In the genomic region with DNA sequence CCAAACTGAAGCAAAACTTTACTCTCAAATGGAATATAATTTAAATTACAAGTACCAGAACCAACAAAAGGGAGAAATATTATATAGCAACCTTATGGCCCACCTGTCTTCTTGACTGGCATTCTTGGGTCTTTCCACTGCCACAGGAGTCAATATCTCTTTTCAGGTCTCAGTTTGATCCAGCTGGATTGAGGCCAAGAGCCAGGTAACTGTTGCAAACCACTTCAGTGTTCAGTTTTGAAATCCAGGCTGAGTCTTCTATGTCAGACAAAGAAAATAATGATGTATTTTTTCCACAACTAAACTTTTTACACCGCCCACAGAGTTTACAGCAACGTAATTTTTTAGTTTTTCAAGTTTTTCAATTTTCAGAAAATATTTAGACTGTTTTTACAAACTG, we compare ENCODE assay signal across 9 cellular contexts. TPM values are rescaled to one million over a fixed set of nuclear protein-coding genes. Genes with fewer than 3 reads are reported as not detected.
DNase-seq lines count a peak whose midpoint lies in the region; ATAC-seq and TF ChIP-seq lines count a peak whose summit lies in the region.
"Had no signal": no experiment of that assay in that cellular context is flagged by ENCODE, and none has a peak within 500 bp of the region (broad histone marks: within the 10 kb centered on the region; RNA-seq: fewer than 3 reads in every experiment).

No MANE protein-coding gene starts in this region.

- H3K4me1 ChIP-seq in testis = peaks cover 3% of the 10 kb centered on the region

- H3K9me3 ChIP-seq in testis = no peaks in the 10 kb centered on the region

- no peaks in the 10 kb centered on the region for H3K36me3 ChIP-seq in testis (ENCODE audit: low read depth, missing control alignments)

- peaks cover 57% of the 10 kb centered on the region for H3K4me1 Mint-ChIP-seq in activated T-cell treated with anti-CD3 and anti-CD28 coated beads, Interleukin-2, amount 50 U/mL, for 72 hours (ENCODE audit: low read depth)
- H3K4me1 Mint-ChIP-seq in immature natural killer cell = peaks cover 40 to 41% of the 10 kb centered on the region in 2 donors

- peak overlapping the region; percentile 98 for H3K27ac Mint-ChIP-seq in activated T-cell treated with anti-CD3 and anti-CD28 coated beads, Interleukin-2, amount 50 U/mL, for 72 hours
- peak overlapping the region in 4 of 6 donors; percentile 94 to 98 (median 94) for H3K27ac Mint-ChIP-seq in immature natural killer cell

- TF ChIP-seq POLR2A in testis (IDR thresholded peaks at IDR 0.05) = no peak

- no peaks in the 10 kb centered on the region for H3K27me3 Mint-ChIP-seq in activated T-cell treated with anti-CD3 and anti-CD28 coated beads, Interleukin-2, amount 50 U/mL, for 72 hours (ENCODE audit: low read depth)
- peaks cover 0 to 10% (median 8%) of the 10 kb centered on the region in 3 donors for H3K27me3 Mint-ChIP-seq in immature natural killer cell (ENCODE audit: low read depth in 3 of 3)

- DNase-seq in activated T-cell treated with anti-CD3 and anti-CD28 coated beads, Interleukin-2, amount 50 U/mL, for 72 hours = peak; percentile 14 to 34
- DNase-seq in activated T-cell treated with anti-CD3 and anti-CD28 coated beads for 4 hours = no peak
- DNase-seq in immature natural killer cell = no peak
- DNase-seq in testis = peak; percentile 23
- DNase-seq in NCI-H82 (lab: John Stamatoyannopoulos, UW) = no peak
- DNase-seq in stimulated activated CD4-positive, alpha-beta T cell treated with anti-CD3 and anti-CD28 coated beads, Interleukin-15, amount 100 ng/mL, for 24 hours = no peak

- peak overlapping the region; percentile 96 to 97 for H3K4me3 Mint-ChIP-seq in activated T-cell treated with anti-CD3 and anti-CD28 coated beads, Interleukin-2, amount 50 U/mL, for 72 hours
- H3K4me3 Mint-ChIP-seq in immature natural killer cell = peak overlapping the region in 4 of 5 donors; percentile 97 to 99 (median 98)

- H3K4me3 ChIP-seq in WI38 (ENCODE audit: low read depth, low read length) (peak overlapping the region; percentile 92), testis (peak overlapping the region in 1 of 2 donors; percentile 84)

- peaks cover 0 to 7% of the 10 kb centered on the region in 2 donors for H3K36me3 Mint-ChIP-seq in activated T-cell treated with anti-CD3 and anti-CD28 coated beads, Interleukin-2, amount 50 U/mL, for 72 hours (ENCODE audit: insufficient read depth in 2 of 2)
- peaks cover 0 to 1% (median 0%) of the 10 kb centered on the region in 3 donors for H3K36me3 Mint-ChIP-seq in immature natural killer cell

- 23 to 39% methylated on average over 2 of the region's 2 CpGs for WGBS in testis, 2 donors

- TF ChIP-seq CTCF in WI38 (IDR thresholded peaks at IDR 0.05; ENCODE audit: low read depth, low read length) = no peak
- no peak for TF ChIP-seq CTCF in testis (IDR thresholded peaks at IDR 0.05)

- no peak for ATAC-seq in activated T-cell treated with anti-CD3 and anti-CD28 coated beads, Interleukin-2, amount 50 U/mL, for 72 hours (replicated peaks in 1 of 2)
- no peak for ATAC-seq in GM18519 (IDR thresholded peaks at IDR 0.05; ENCODE audit: low FRiP score, unreplicated experiment)

- intact Hi-C loops in testis (cut with DNase I; ENCODE audit: low total_unique reads) = no loop called here

- no peaks in the 10 kb centered on the region for H3K9me3 Mint-ChIP-seq in activated T-cell treated with anti-CD3 and anti-CD28 coated beads, Interleukin-2, amount 50 U/mL, for 72 hours
- no peaks in the 10 kb centered on the region for H3K9me3 Mint-ChIP-seq in immature natural killer cell

- H3K27ac ChIP-seq in testis = peak overlapping the region in 1 of 2 donors; percentile 95

- H3K27me3 ChIP-seq in testis = no peaks in the 10 kb centered on the region

RNA-seq across cellular contexts. Expression of a gene that starts 0.6 kb away (rescaled TPM):
- 1 to 10 TPM; 4.1 to 5.3 TPM for total RNA-seq in activated T-cell treated with anti-CD3 and anti-CD28 coated beads, Interleukin-2, amount 50 U/mL, for 72 hours
- polyA plus RNA-seq in immature natural killer cell (1 to 10 TPM in 2 of 3 donors, under 1 TPM in 1; 0.57 to 1.9 (median 1.2) TPM), testis (ENCODE audit: insufficient read depth, low read depth, low replicate concordance) (23.0 TPM)
- 10 to 100 TPM; 13.8 to 14.1 TPM for total RNA-seq in testis

RNA-seq across cellular contexts. Expression of a gene that starts 1.9 kb away (rescaled TPM):
- total RNA-seq in activated T-cell treated with anti-CD3 and anti-CD28 coated beads, Interleukin-2, amount 50 U/mL, for 72 hours = 10 to 100 TPM; 51.8 to 55.2 TPM
- polyA plus RNA-seq in immature natural killer cell (100 to 1,000 TPM in 1 of 3 donors, 10 to 100 TPM in 2; 67.0 to 101 (median 68.9) TPM), testis (ENCODE audit: insufficient read depth, low read depth, low replicate concordance) (25.7 TPM)
- 10 to 100 TPM; 35.0 to 36.2 TPM for total RNA-seq in testis

RNA-seq across cellular contexts. Expression of a gene that starts 21.3 kb away (rescaled TPM):
- total RNA-seq in activated T-cell treated with anti-CD3 and anti-CD28 coated beads, Interleukin-2, amount 50 U/mL, for 72 hours = 10 to 100 TPM; 38.6 to 42.5 TPM
- polyA plus RNA-seq in immature natural killer cell = 10 to 100 TPM; 60.9 to 85.2 (median 62.0) TPM
- total RNA-seq in testis = 10 to 100 TPM; 19.5 to 29.2 TPM
- 75.4 TPM for polyA plus RNA-seq in testis (ENCODE audit: insufficient read depth, low read depth, low replicate concordance)

RNA-seq across cellular contexts. Expression of a gene that starts 38.4 kb away (rescaled TPM):
- total RNA-seq in activated T-cell treated with anti-CD3 and anti-CD28 coated beads, Interleukin-2, amount 50 U/mL, for 72 hours = 10 to 100 TPM; 52.9 to 56.0 TPM
- 10 to 100 TPM in 2 of 3 donors, 1 to 10 TPM in 1; 8.5 to 22.5 (median 11.4) TPM for polyA plus RNA-seq in immature natural killer cell
- total RNA-seq in testis = 10 to 100 TPM; 85.8 to 89.7 TPM
- polyA plus RNA-seq in testis (ENCODE audit: insufficient read depth, low read depth, low replicate concordance) = 34.7 TPM

RNA-seq across cellular contexts. Expression of a gene that starts 59.5 kb away (rescaled TPM):
- under 1 TPM; 0.22 to 0.90 TPM for total RNA-seq in activated T-cell treated with anti-CD3 and anti-CD28 coated beads, Interleukin-2, amount 50 U/mL, for 72 hours
- polyA plus RNA-seq in immature natural killer cell (not detected), testis (ENCODE audit: insufficient read depth, low read depth, low replicate concordance) (75.0 TPM)
- total RNA-seq in testis = 10 to 100 TPM; 27.9 to 43.1 TPM
- total RNA-seq: mononuclear cell had no signal

Comparison
In these comparisons a context has a peak if more than half of its experiments do, and no peak if none do; other contexts are left out.
1. DNase-seq: peak in activated T-cell treated with anti-CD3 and anti-CD28 coated beads, Interleukin-2, amount 50 U/mL, for 72 hours (2 of 2) and testis (single experiment); none in activated T-cell treated with anti-CD3 and anti-CD28 coated beads for 4 hours (single experiment), immature natural killer cell (0 of 3), NCI-H82 (single experiment) and stimulated activated CD4-positive, alpha-beta T cell treated with anti-CD3 and anti-CD28 coated beads, Interleukin-15, amount 100 ng/mL, for 24 hours (single experiment).